8 cellular contexts compared by ENCODE assay signal in genomic region chr5:121962347-121962670, GRCh38. TPM values are rescaled to one million over a fixed set of nuclear protein-coding genes. Genes with fewer than 3 reads are reported as not detected.
A peak's percentile ranks its signal among the peaks of the same experiment; 100 is the strongest.
DNase-seq lines count a peak whose midpoint lies in the region; ATAC-seq and TF ChIP-seq lines count a peak whose summit lies in the region.

No MANE protein-coding gene starts in this region.

- TF ChIP-seq CTCF in GM12864 (IDR thresholded peaks at IDR 0.05; ENCODE audit: low read depth, low read length, missing control alignments) (no peak), cardiac fibroblast (IDR thresholded peaks at IDR 0.05; ENCODE audit: low read depth, low read length) (no peak), natural killer cell (IDR thresholded peaks at IDR 0.05) (no peak)

- peaks cover 0 to 3% (median 0%) of the 10 kb centered on the region in 3 donors for H3K9me3 Mint-ChIP-seq in IgD-negative memory B cell
- no peaks in the 10 kb centered on the region for H3K9me3 Mint-ChIP-seq in natural killer cell

- H3K4me3 Mint-ChIP-seq in IgD-negative memory B cell (peak overlapping the region; percentile 95 to 99 (median 98)), natural killer cell (peak overlapping the region; percentile 99)

- H3K4me3 ChIP-seq in GM12864 (ENCODE audit: low read depth, low read length) = peak overlapping the region; percentile 57
- peak overlapping the region; percentile 74 to 82 for H3K4me3 ChIP-seq in cardiac fibroblast (replicated peaks in 1 of 2; ENCODE audit: low read depth in 2 of 2, low read length in 2 of 2)

- peak; percentile 72 for ATAC-seq in GM21528 (IDR thresholded peaks at IDR 0.05; ENCODE audit: low FRiP score, unreplicated experiment)
- no peak for ATAC-seq in natural killer cell

- intact Hi-C loops in natural killer cell (cut with micrococcal nuclease) = no loop called here

- H3K4me1 Mint-ChIP-seq in IgD-negative memory B cell (peaks cover 22 to 45% (median 31%) of the 10 kb centered on the region in 3 donors), natural killer cell (peaks cover 43 to 48% of the 10 kb centered on the region in 2 donors)

- peak; percentile 36 for DNase-seq in GM12864 (ENCODE audit: low read depth)
- peak in 1 of 2 donors; percentile 26 for DNase-seq in cardiac fibroblast (ENCODE audit: low read depth in 2 of 2)
- DNase-seq in natural killer cell = no peak
- no peak for DNase-seq in NCI-H128 (lab: John Stamatoyannopoulos, UW; ENCODE audit: unreplicated experiment)
- DNase-seq in NCI-H524 (lab: John Stamatoyannopoulos, UW) = no peak
- no peak for DNase-seq in NCI-H2227 treated with DMSO at 0.1 percent for 48 hours (lab: John Stamatoyannopoulos, UW)

- peaks cover under 1% of the 10 kb centered on the region for H3K27me3 Mint-ChIP-seq in IgD-negative memory B cell
- peaks cover 0 to 9% of the 10 kb centered on the region in 2 donors for H3K27me3 Mint-ChIP-seq in natural killer cell (ENCODE audit: low read depth in 2 of 2)

- peak overlapping the region; percentile 96 to 99 (median 98) for H3K27ac Mint-ChIP-seq in IgD-negative memory B cell
- peak overlapping the region; percentile 92 to 95 for H3K27ac Mint-ChIP-seq in natural killer cell

- peaks cover 8% of the 10 kb centered on the region for H3K36me3 Mint-ChIP-seq in IgD-negative memory B cell
- H3K36me3 Mint-ChIP-seq in natural killer cell = no peaks in the 10 kb centered on the region

RNA-seq across cellular contexts. Expression of gene SRFBP1, which starts 0.5 kb away (rescaled TPM):
- polyA plus RNA-seq in IgD-negative memory B cell = 15.2 TPM
- total RNA-seq in natural killer cell = 1 to 10 TPM; 6.4 to 7.1 (median 6.7) TPM
